In the genomic region with DNA sequence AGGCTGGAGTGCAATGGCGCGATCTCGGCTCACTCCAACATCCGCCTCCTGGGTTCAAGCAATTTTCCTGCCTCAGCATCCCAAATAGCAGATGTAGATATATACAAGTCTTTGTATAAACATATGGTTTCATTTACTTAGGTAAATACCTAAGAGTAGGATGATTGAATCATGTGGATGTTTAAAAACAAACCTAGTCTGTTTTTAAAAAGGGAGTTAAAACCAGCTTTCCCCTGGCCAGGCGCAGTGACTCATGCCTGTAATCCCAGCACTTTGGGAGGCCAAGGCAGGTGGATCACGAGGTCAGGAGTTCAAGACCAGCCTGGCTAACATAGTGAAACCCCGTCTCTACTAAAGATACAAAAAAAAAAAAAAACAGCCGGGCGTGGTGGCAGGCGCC, we compare ENCODE assay signal across 7 cellular contexts.
A peak's percentile ranks its signal among the peaks of the same experiment; 100 is the strongest.
DNase-seq lines count a peak whose midpoint lies in the region; ATAC-seq and TF ChIP-seq lines count a peak whose summit lies in the region.
"Not testable (repeated sequence)": the region's sequence is repeated elsewhere in the genome, so short reads cannot be mapped to it uniquely, and the experiment has no call there.

No MANE protein-coding gene starts in this region.

- BruUV-seq in IMR-90 (replicated peaks; lab: Mats Ljungman, UMichigan) = not testable (repeated sequence)

- peaks cover 15% of the 10 kb centered on the region for H3K36me3 ChIP-seq in IMR-90 (ENCODE audit: control insufficient read depth, insufficient read depth, low read length)

- not testable (repeated sequence) for H2AK5ac ChIP-seq in IMR-90 (ENCODE audit: low read depth, low read length)

- ATAC-seq in IMR-90 (ENCODE audit: low read depth) = peak; percentile 45
- peak; percentile 83 for ATAC-seq in SK-N-SH treated with all-trans-retinoic acid at 6 μM for 48 hours

- H3K4ac ChIP-seq in IMR-90 (ENCODE audit: low read depth, low read length) = not testable (repeated sequence)

- not testable (repeated sequence) for H3K4me2 ChIP-seq in IMR-90 (ENCODE audit: low read depth, low read length)

- dilution Hi-C loops in IMR-90 (cut with HindIII; ENCODE audit: low sequenced_read_pairs, unreplicated experiment) = not testable (repeated sequence)

- not testable (repeated sequence) for H2AK9ac ChIP-seq in IMR-90 (replicated peaks; ENCODE audit: low read depth, low read length, poor library complexity)

- not testable (repeated sequence) for H4K5ac ChIP-seq in IMR-90 (ENCODE audit: low read depth, low read length)

- not testable (repeated sequence) for H3K9me3 ChIP-seq in IMR-90 (ENCODE audit: control insufficient read depth, insufficient read depth, low read length)

- not testable (repeated sequence) for H3K4me3 ChIP-seq in IMR-90 (ENCODE audit: insufficient read depth, low read depth, low read length); astrocyte of the cerebellum (ENCODE audit: low read depth, low read length); fibroblast of mammary gland (ENCODE audit: control insufficient read depth, low read depth, low read length)

- POLR2A ChIA-PET in IMR-90 (lab: Charles Lee; ENCODE audit: unreplicated experiment) = not testable (repeated sequence)

- WGBS in IMR-90 (ENCODE audit: extremely low coverage in 2 of 2, insufficient read length in 1 of 2), 2 experiments = no CpG with 5 or more reads among the region's 10 CpGs

- H3K27ac ChIP-seq in IMR-90 (ENCODE audit: insufficient read depth, low read length) = not testable (repeated sequence)

- H3K23ac ChIP-seq in IMR-90 (ENCODE audit: low read depth, low read length) = not testable (repeated sequence)

- not testable (repeated sequence) for H2BK15ac ChIP-seq in IMR-90 (ENCODE audit: low read depth, low read length)

- not testable (repeated sequence) for H3K4me1 ChIP-seq in IMR-90 (ENCODE audit: control insufficient read depth, insufficient read depth, low read length)

- not testable (repeated sequence) for H2BK20ac ChIP-seq in IMR-90 (ENCODE audit: low read depth, low read length)

- not testable (repeated sequence) for H3K14ac ChIP-seq in IMR-90 (replicated peaks; ENCODE audit: low read depth, low read length)

- DNase-seq in DMS53 treated with DMSO at 0.1 percent for 48 hours (lab: John Stamatoyannopoulos, UW; ENCODE audit: unreplicated experiment) = peak; percentile 6
- peak; percentile 64 for DNase-seq in IMR-90
- DNase-seq in NCI-H526 treated with DMSO at 0.1 percent for 48 hours (lab: John Stamatoyannopoulos, UW) = peak; percentile 38
- DNase-seq in astrocyte of the cerebellum (ENCODE audit: low read depth) = peak; percentile 8
- peak; percentile 40 for DNase-seq in fibroblast of mammary gland (ENCODE audit: low read depth)
- DNase-seq in renal cortical epithelial cell (ENCODE audit: low read depth) = peak; percentile 13

- CTCF ChIA-PET in IMR-90 (lab: Yijun Ruan, JAX) = interaction anchor here (0.6 to 0.7 kb wide), 2 partner anchors 137 to 304 kb away, joined by 3 read pairs; no protein-coding TSS in a partner anchor

- H3K9ac ChIP-seq in IMR-90 (ENCODE audit: low read depth, low read length) = not testable (repeated sequence)

- not testable (repeated sequence) for H4K8ac ChIP-seq in IMR-90 (ENCODE audit: low read depth in 2 of 2, low read length in 2 of 2)

- TF ChIP-seq RAD21 in IMR-90 (IDR thresholded peaks at IDR 0.05; ENCODE audit: low read length) = not testable (repeated sequence)

- H2AFZ ChIP-seq in IMR-90 (replicated peaks; ENCODE audit: low read length, poor library complexity) = not testable (repeated sequence)

- H2BK120ac ChIP-seq in IMR-90 (ENCODE audit: low read depth, low read length) = not testable (repeated sequence)

- not testable (repeated sequence) for H3K27me3 ChIP-seq in IMR-90 (ENCODE audit: control insufficient read depth, insufficient read depth, low read length)

- not testable (repeated sequence) for H3K18ac ChIP-seq in IMR-90 (ENCODE audit: low read depth, low read length)

- peaks cover 3 to 30% of the 10 kb centered on the region in 2 experiments; a peak in 3 of 4 replicates for H3K79me1 ChIP-seq in IMR-90 (ENCODE audit: low read depth in 1 of 2, low read length in 2 of 2)

- TF ChIP-seq POLR2A in IMR-90 (IDR thresholded peaks at IDR 0.05; ENCODE audit: low read depth, low read length) = not testable (repeated sequence)

- H4K91ac ChIP-seq in IMR-90 (ENCODE audit: insufficient read depth, low read depth, low read length) = not testable (repeated sequence)

- not testable (repeated sequence) for H3K56ac ChIP-seq in IMR-90 (ENCODE audit: extremely low read depth, insufficient read depth, low read length)

- intact Hi-C loops in IMR-90 (cut with micrococcal nuclease) = not testable (repeated sequence)

- not testable (repeated sequence) for H2BK5ac ChIP-seq in IMR-90 (ENCODE audit: low read depth, low read length, poor library complexity, severe bottlenecking)

- in situ Hi-C loops in IMR-90 (cut with MboI; ENCODE audit: low sequenced_read_pairs); astrocyte of the cerebellum (cut with HindIII; ENCODE audit: low sequenced_read_pairs): not testable (repeated sequence)

- TF ChIP-seq CTCF in IMR-90 (conservative IDR thresholded peaks at IDR 0.05; ENCODE audit: low read depth, low read length); astrocyte of the cerebellum (IDR thresholded peaks at IDR 0.05; ENCODE audit: low read depth, low read length, missing control alignments); fibroblast of mammary gland (conservative IDR thresholded peaks at IDR 0.05; ENCODE audit: control insufficient read depth, insufficient read depth, low read depth, low read length): not testable (repeated sequence)

- not testable (repeated sequence) for H4K20me1 ChIP-seq in IMR-90 (ENCODE audit: insufficient read depth, low read length)

- H3K9me1 ChIP-seq in IMR-90 (ENCODE audit: insufficient read depth, low read length) = not testable (repeated sequence)

TF ChIP-seq in SK-N-SH treated with all-trans-retinoic acid at 6 μM for 48 hours, 23 proteins besides CTCF, POLR2A, EP300 and RAD21:
- 0 out of 2 replicates have a peak, but pooled peaks have one; percentile 37 for TF ChIP-seq SNAI2 (CRISPR knock-in tag; IDR thresholded peaks at IDR 0.05)
- TF ChIP-seq TCF4 (CRISPR knock-in tag; IDR thresholded peaks at IDR 0.05; ENCODE audit: borderline replicate concordance) = peak; percentile 64; the same call in 1 of the 2 replicates
TF ChIP-seq in SK-N-SH treated with all-trans-retinoic acid at 6 μM for 48 hours: peak in this region for 2; not testable (repeated sequence) for 21.

Comparison
In these comparisons a context has a peak if more than half of its experiments do, and no peak if none do; other contexts are left out.
1. DNase-seq: peak in every context shown above with its lines; median percentile 64 in IMR-90; 40 in fibroblast of mammary gland; 38 in NCI-H526 treated with DMSO at 0.1 percent for 48 hours; 13 in renal cortical epithelial cell; 8 in astrocyte of the cerebellum; 6 in DMS53 treated with DMSO at 0.1 percent for 48 hours.